Comparison of ENCODE assay signal across 15 cellular contexts in genomic region chr3:151146731-151147091, GRCh38. TPM values are rescaled to one million over a fixed set of nuclear protein-coding genes. Genes with fewer than 3 reads are reported as not detected.
DNase-seq lines count a peak whose midpoint lies in the region; ATAC-seq, FAIRE-seq and TF ChIP-seq lines count a peak whose summit lies in the region.
"Had no signal": no experiment of that assay in that cellular context is flagged by ENCODE, and none has a peak within 500 bp of the region (broad histone marks: within the 10 kb centered on the region; RNA-seq: fewer than 3 reads in every experiment).

No MANE protein-coding gene starts in this region.

- POLR2A ChIA-PET in HepG2 (lab: Yijun Ruan, JAX), result no interaction called here

- no peaks in the 10 kb centered on the region for H4K20me1 ChIP-seq in HepG2 (ENCODE audit: insufficient read depth, low read length)

- CTCF ChIA-PET in HepG2 (lab: Yijun Ruan, JAX; ENCODE audit: low intra/inter-chr PET ratio, low total read pairs), result interaction anchor here (1.7 to 2.1 kb wide), 4 partner anchors 80 to 359 kb away, joined by 4 to 22 read pairs (median 9); no protein-coding TSS in a partner anchor

- intact Hi-C loops in left ventricle myocardium superior (cut with micrococcal nuclease) (no loop called here), cardiac septum (cut with DNase I) (loop anchor here (1.0 to 5.0 kb wide), 6 partner anchors 59 to 426 kb away; partner anchors contain the start of gene MED12L), HepG2 (cut with micrococcal nuclease; ENCODE audit: unreplicated experiment) (loop anchor here (1.0 to 10.0 kb wide), 6 partner anchors 59 to 622 kb away; partner anchors contain the start of gene MED12L)

- DNase-seq in left ventricle myocardium superior (no peak), cardiac septum (ENCODE audit: low spot score) (no peak), T1000 (lab: John Stamatoyannopoulos, UW) (peak; percentile 9), HepG2 (ENCODE audit: low spot score) (no peak), cortex of kidney (lab: John Stamatoyannopoulos, UW) (no peak), NOMO-1 treated with DMSO at 0.1 percent for 48 hours (lab: John Stamatoyannopoulos, UW; ENCODE audit: unreplicated experiment) (no peak)
- DNase-seq: NK-92 treated with Interleukin-12 subunit alpha and Interleukin-12 subunit beta, amount 100 ng/mL, for 24 hours had no signal

- H3K9me3 ChIP-seq in HepG2 (ENCODE audit: low read length), result no peaks in the 10 kb centered on the region
- H3K9me3 ChIP-seq: colonic mucosa, heart right ventricle, lower lobe of right lung had no signal

- TF ChIP-seq POLR2A in HepG2 (IDR thresholded peaks at IDR 0.05; ENCODE audit: insufficient read depth in 1 of 2, low read depth in 2 of 2, low read length in 2 of 2), result no peak

- peaks cover 2 to 7% of the 10 kb centered on the region in 2 experiments; a peak in 3 of 5 replicates for H3K27me3 ChIP-seq in HepG2 (ENCODE audit: control insufficient read depth in 1 of 2, insufficient read depth in 2 of 2, low read length in 2 of 2)
- H3K27me3 ChIP-seq: brain microvascular endothelial cell, colonic mucosa, heart right ventricle had no signal

- no peak overlapping the region for H3K4me3 ChIP-seq in HepG2 (replicated peaks in 1 of 3; ENCODE audit: insufficient read depth in 1 of 3, low read depth in 2 of 3, low read length in 3 of 3)
- H3K4me3 ChIP-seq: colonic mucosa, lower lobe of right lung had no signal

- H3K27ac ChIP-seq in HepG2 (ENCODE audit: extremely low read length, insufficient read depth, low read length), result no peak overlapping the region
- H3K27ac ChIP-seq: brain microvascular endothelial cell, colonic mucosa, heart right ventricle, lower lobe of right lung, RWPE1 had no signal

- BruUV-seq in HepG2 (replicated peaks; lab: Mats Ljungman, UMichigan), result no TSS peak

- no peaks in the 10 kb centered on the region for H3K36me3 ChIP-seq in HepG2 (replicated peaks in 1 of 2; ENCODE audit: control insufficient read depth in 1 of 2, insufficient read depth in 2 of 2, low read length in 2 of 2)
- H3K36me3 ChIP-seq: brain microvascular endothelial cell, colonic mucosa, heart right ventricle, lower lobe of right lung had no signal

- H3K4me1 ChIP-seq in HepG2 (ENCODE audit: insufficient read depth, low read length), result no peaks in the 10 kb centered on the region

- H3K9ac ChIP-seq in HepG2 (ENCODE audit: insufficient read depth, low read depth, low read length), result no peak overlapping the region

- in situ Hi-C loops in HepG2 (cut with HindIII; ENCODE audit: extremely low pct_ligation_motif_present, low pct_unique_long_range_greater_than_20kb), result loop anchor here (5.0 kb wide), 1 partner anchor 219 kb away; no protein-coding TSS in a partner anchor

- TF ChIP-seq RAD21 in HepG2 (CRISPR knock-in tag; IDR thresholded peaks at IDR 0.05), result no peak

- no peaks in the 10 kb centered on the region for H3K79me2 ChIP-seq in HepG2 (ENCODE audit: insufficient read depth, low read length)

- no peak for TF ChIP-seq EP300 in HepG2 (IDR thresholded peaks at IDR 0.05; ENCODE audit: low read depth in 2 of 2, low read length in 2 of 2)
- no peak for TF ChIP-seq EP300 in HepG2 (CRISPR knock-in tag; IDR thresholded peaks at IDR 0.05; ENCODE audit: borderline replicate concordance)

- FAIRE-seq in HepG2 (lab: Jason Lieb, UNC), result no peak

- WGBS in HepG2 (ENCODE audit: low lambda C conversion rate), result 36% methylated on average over 1 of the region's 1 CpG

- no peak for TF ChIP-seq CTCF in HepG2 (CRISPR knock-in tag; IDR thresholded peaks at IDR 0.05)

- no peak overlapping the region for H3K4me2 ChIP-seq in HepG2 (ENCODE audit: low read depth, low read length)

- H2AFZ ChIP-seq in HepG2 (ENCODE audit: low read length), result no peak overlapping the region

- ATAC-seq in left ventricle myocardium superior (peak; percentile 24), HepG2 (no peak), GM18868 (IDR thresholded peaks at IDR 0.05; ENCODE audit: unreplicated experiment) (no peak), HG02610 (IDR thresholded peaks at IDR 0.05; ENCODE audit: unreplicated experiment) (no peak)

TF ChIP-seq in HepG2, 621 proteins besides CTCF, POLR2A, EP300 and RAD21:
- TF ChIP-seq NR0B2 (CRISPR knock-in tag; IDR thresholded peaks at IDR 0.05) (no peak), HNRNPK (IDR thresholded peaks at IDR 0.05; ENCODE audit: low read depth, low read length, poor library complexity, severe bottlenecking) (peak; percentile 10)

RNA-seq across cellular contexts. Expression of gene GPR171, which starts 56.3 kb away (rescaled TPM):
- total RNA-seq in left ventricle myocardium superior, result 0.15 TPM
- total RNA-seq in cardiac septum, result 0.32 TPM
- total RNA-seq in HepG2 (2016; rRNA removed; fragmentation: Illumina TruSeq; extraction: Trizol), result not detected in 2 replicates
- not detected in 2 replicates for total RNA-seq in HepG2 (2016; cell fraction: cytosol; rRNA removed; fragmentation: Illumina TruSeq; extraction: Trizol; ENCODE audit: low read depth)
- not detected in 2 replicates for total RNA-seq in HepG2 (2016; cell fraction: insoluble cytoplasmic fraction; rRNA removed; fragmentation: Illumina TruSeq; extraction: Trizol)
- not detected in 2 replicates for total RNA-seq in HepG2 (2016; cell fraction: membrane; rRNA removed; fragmentation: Illumina TruSeq; extraction: Trizol)
- not detected in 2 replicates for total RNA-seq in HepG2 (2016; cell fraction: nucleus; rRNA removed; fragmentation: Illumina TruSeq; extraction: Trizol)
- not detected in 2 replicates for polyA plus RNA-seq in HepG2 (2011; rRNA removed)
- polyA plus RNA-seq in HepG2 (2011; cell fraction: cytosol; rRNA removed), result not detected in 2 replicates
- not detected in 2 replicates for polyA plus RNA-seq in HepG2 (2011; cell fraction: nucleus; rRNA removed)
- not detected in 2 replicates for polyA plus RNA-seq in HepG2 (2012)
- not detected in 2 replicates for polyA plus RNA-seq in HepG2 (2016; cell fraction: cytosol; fragmentation: Illumina TruSeq; extraction: Trizol; ENCODE audit: low read depth)
- not detected in 2 replicates for polyA plus RNA-seq in HepG2 (2016; cell fraction: insoluble cytoplasmic fraction; fragmentation: Illumina TruSeq; extraction: Trizol; ENCODE audit: low read depth)
- not detected in 2 replicates for polyA plus RNA-seq in HepG2 (2016; cell fraction: membrane; fragmentation: Illumina TruSeq; extraction: Trizol; ENCODE audit: low read depth)
- polyA plus RNA-seq in HepG2 (2016; cell fraction: nucleus; fragmentation: Illumina TruSeq; extraction: Trizol; ENCODE audit: insufficient read depth, low read depth), result not detected in 2 replicates
- not detected in 2 replicates for polyA minus RNA-seq in HepG2 (2011; rRNA and poly(A)+ RNA removed; ENCODE audit: low replicate concordance)
- not detected in 2 replicates for polyA minus RNA-seq in HepG2 (2011; cell fraction: cytosol; rRNA and poly(A)+ RNA removed)
- not detected in 2 replicates for polyA minus RNA-seq in HepG2 (2011; cell fraction: nucleus; rRNA and poly(A)+ RNA removed)
- total RNA-seq: A673 had no signal
